Comparison of ENCODE assay signal across 16 cellular contexts in the genomic region with DNA sequence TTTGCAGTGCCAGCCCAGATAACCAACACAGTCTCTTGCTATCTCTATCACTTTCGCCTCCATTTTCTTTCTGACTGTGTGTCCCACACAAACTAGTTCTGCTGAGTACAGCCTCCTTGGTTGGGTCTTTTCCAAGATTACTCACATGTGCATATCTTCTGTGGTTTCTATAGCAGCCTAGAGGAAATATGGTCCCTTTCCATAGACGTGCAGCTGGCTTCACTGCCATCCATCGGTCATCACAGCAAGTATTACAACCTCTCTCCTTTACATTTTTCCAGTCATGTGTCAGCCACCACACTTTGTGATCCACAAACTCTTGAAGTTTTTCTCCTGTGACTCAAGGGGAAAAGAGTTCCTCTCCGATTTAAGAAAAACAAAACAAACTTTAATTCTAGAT.
DNase-seq lines count a peak whose midpoint lies in the region; ATAC-seq and TF ChIP-seq lines count a peak whose summit lies in the region.
"Had no signal": no experiment of that assay in that cellular context is flagged by ENCODE, and none has a peak within 500 bp of the region (broad histone marks: within the 10 kb centered on the region; RNA-seq: fewer than 3 reads in every experiment).

No MANE protein-coding gene starts in this region.

- H3K9me2 ChIP-seq in SK-N-SH = no peaks in the 10 kb centered on the region

- H2AFZ ChIP-seq in SK-N-SH (ENCODE audit: low read depth) = peak overlapping the region; percentile 92

- H3K27ac ChIP-seq in SK-N-SH (ENCODE audit: low read depth in 2 of 2, low read length in 1 of 2) = peak overlapping the region in 1 of 2 experiments; percentile 79; a peak in 2 of 4 replicates
- H3K27ac ChIP-seq: gastrocnemius medialis, HL-60, Peyer's patch had no signal

- peak in 1 of 2 experiments; percentile 59; a peak in 1 of 4 replicates for TF ChIP-seq EP300 in SK-N-SH (IDR thresholded peaks at IDR 0.05; ENCODE audit: borderline replicate concordance in 1 of 2, low read depth in 1 of 2, low read length in 1 of 2)

- no peaks in the 10 kb centered on the region for H3K9me3 ChIP-seq in SK-N-SH
- H3K9me3 ChIP-seq: gastrocnemius medialis, Peyer's patch had no signal

- POLR2A ChIA-PET in SK-N-SH (lab: Yijun Ruan, JAX) = no interaction called here

- no peaks in the 10 kb centered on the region for H3K79me2 ChIP-seq in SK-N-SH (ENCODE audit: insufficient read depth)

- ATAC-seq in HG03439 (IDR thresholded peaks at IDR 0.05; ENCODE audit: unreplicated experiment) = no peak
- ATAC-seq: activated CD8-positive, alpha-beta T cell treated with anti-CD3 and anti-CD28 coated beads, Interleukin-2, amount 10 ng/mL, durations not matched to agents 7 days and 5 days; gastrocnemius medialis had no signal

- H3K4me2 ChIP-seq in SK-N-SH = peak overlapping the region; percentile 39

- CTCF ChIA-PET in SK-N-SH (lab: Yijun Ruan, JAX) = no interaction called here

- peak overlapping the region; percentile 45; the same call in 1 of the 2 replicates for H3K9ac ChIP-seq in SK-N-SH

- TF ChIP-seq CTCF in SK-N-SH (IDR thresholded peaks at IDR 0.05) = peak; percentile 38
- TF ChIP-seq CTCF in retinal pigment epithelial cell (conservative IDR thresholded peaks at IDR 0.05; ENCODE audit: low read depth, low read length) = peak; percentile 8

- DNase-seq in GM04504 (ENCODE audit: low read depth) (peak; percentile 83), SK-N-SH (no peak), fibroblast of peridontal ligament (ENCODE audit: extremely low read depth) (peak; percentile 97), retinal pigment epithelial cell (ENCODE audit: low read depth) (peak; percentile 35), NOMO-1 treated with DMSO at 0.1 percent for 48 hours (lab: John Stamatoyannopoulos, UW; ENCODE audit: unreplicated experiment) (no peak), NCI-H2171 (lab: John Stamatoyannopoulos, UW) (no peak), inferior parietal cortex (ENCODE audit: extremely low spot score) (no peak)
- DNase-seq: activated CD8-positive, alpha-beta T cell treated with anti-CD3 and anti-CD28 coated beads, Interleukin-2, amount 10 ng/mL, durations not matched to agents 7 days and 5 days; activated naive CD4-positive, alpha-beta T cell treated with anti-CD3 and anti-CD28 coated beads, Interleukin-2, amount 10 ng/mL, durations not matched to agents 7 days and 5 days; gastrocnemius medialis; kidney; nephron progenitor cell; Peyer's patch; small intestine had no signal

- H3K4me3 ChIP-seq in SK-N-SH (ENCODE audit: low read depth in 2 of 2, low read length in 1 of 2) = no peak overlapping the region
- H3K4me3 ChIP-seq in retinal pigment epithelial cell (ENCODE audit: low read length) = no peak overlapping the region
- H3K4me3 ChIP-seq: gastrocnemius medialis, Peyer's patch had no signal

- peaks cover 3% of the 10 kb centered on the region for H3F3A ChIP-seq in SK-N-SH (replicated peaks; ENCODE audit: insufficient read depth)

- H3K36me3 ChIP-seq in SK-N-SH (replicated peaks in 1 of 2; ENCODE audit: control insufficient read depth in 1 of 2, insufficient read depth in 2 of 2, low read length in 1 of 2) = no peaks in the 10 kb centered on the region
- H3K36me3 ChIP-seq: gastrocnemius medialis, Peyer's patch had no signal

- no peaks in the 10 kb centered on the region for H4K20me1 ChIP-seq in SK-N-SH (ENCODE audit: insufficient read depth)

- H3K4me1 ChIP-seq in SK-N-SH (ENCODE audit: control insufficient read depth in 1 of 2, insufficient read depth in 2 of 2, low read depth in 1 of 2, low read length in 1 of 2) = peaks cover 0 to 10% of the 10 kb centered on the region in 2 experiments; a peak in 2 of 4 replicates
- H3K4me1 ChIP-seq: gastrocnemius medialis, Peyer's patch had no signal

- no peak for TF ChIP-seq RAD21 in SK-N-SH (IDR thresholded peaks at IDR 0.05; ENCODE audit: low read length)

- no peaks in the 10 kb centered on the region for H3K27me3 ChIP-seq in SK-N-SH (ENCODE audit: insufficient read depth)
- H3K27me3 ChIP-seq: gastrocnemius medialis, Peyer's patch had no signal

- 21% methylated on average over 4 of the region's 4 CpGs for WGBS in SK-N-SH (ENCODE audit: low lambda C conversion rate)

TF ChIP-seq in SK-N-SH, 30 proteins besides CTCF, POLR2A, EP300 and RAD21 (continues in another document):
- no peak for TF ChIP-seq ELF1 (IDR thresholded peaks at IDR 0.05)
- TF ChIP-seq TEAD4 (IDR thresholded peaks at IDR 0.05; ENCODE audit: borderline replicate concordance, insufficient read depth) = no peak
- TF ChIP-seq, protein P1, sequence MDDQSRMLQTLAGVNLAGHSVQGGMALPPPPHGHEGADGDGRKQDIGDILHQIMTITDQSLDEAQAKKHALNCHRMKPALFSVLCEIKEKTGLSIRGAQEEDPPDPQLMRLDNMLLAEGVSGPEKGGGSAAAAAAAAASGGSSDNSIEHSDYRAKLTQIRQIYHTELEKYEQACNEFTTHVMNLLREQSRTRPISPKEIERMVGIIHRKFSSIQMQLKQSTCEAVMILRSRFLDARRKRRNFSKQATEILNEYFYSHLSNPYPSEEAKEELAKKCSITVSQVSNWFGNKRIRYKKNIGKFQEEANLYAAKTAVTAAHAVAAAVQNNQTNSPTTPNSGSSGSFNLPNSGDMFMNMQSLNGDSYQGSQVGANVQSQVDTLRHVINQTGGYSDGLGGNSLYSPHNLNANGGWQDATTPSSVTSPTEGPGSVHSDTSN (IDR thresholded peaks at IDR 0.05) = peak; percentile 59
- TF ChIP-seq, protein P2, sequence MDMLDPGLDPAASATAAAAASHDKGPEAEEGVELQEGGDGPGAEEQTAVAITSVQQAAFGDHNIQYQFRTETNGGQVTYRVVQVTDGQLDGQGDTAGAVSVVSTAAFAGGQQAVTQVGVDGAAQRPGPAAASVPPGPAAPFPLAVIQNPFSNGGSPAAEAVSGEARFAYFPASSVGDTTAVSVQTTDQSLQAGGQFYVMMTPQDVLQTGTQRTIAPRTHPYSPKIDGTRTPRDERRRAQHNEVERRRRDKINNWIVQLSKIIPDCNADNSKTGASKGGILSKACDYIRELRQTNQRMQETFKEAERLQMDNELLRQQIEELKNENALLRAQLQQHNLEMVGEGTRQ (IDR thresholded peaks at IDR 0.05; ENCODE audit: borderline replicate concordance, low read depth, low read length) = no peak
- TF ChIP-seq YY1 (IDR thresholded peaks at IDR 0.05; ENCODE audit: low read depth) = no peak
- peak; percentile 27; the same call in 1 of the 2 replicates for TF ChIP-seq JUND (IDR thresholded peaks at IDR 0.05)
- TF ChIP-seq TAF1 (IDR thresholded peaks at IDR 0.05; ENCODE audit: borderline replicate concordance, low read depth, low read length) = no peak
- TF ChIP-seq, protein P3, sequence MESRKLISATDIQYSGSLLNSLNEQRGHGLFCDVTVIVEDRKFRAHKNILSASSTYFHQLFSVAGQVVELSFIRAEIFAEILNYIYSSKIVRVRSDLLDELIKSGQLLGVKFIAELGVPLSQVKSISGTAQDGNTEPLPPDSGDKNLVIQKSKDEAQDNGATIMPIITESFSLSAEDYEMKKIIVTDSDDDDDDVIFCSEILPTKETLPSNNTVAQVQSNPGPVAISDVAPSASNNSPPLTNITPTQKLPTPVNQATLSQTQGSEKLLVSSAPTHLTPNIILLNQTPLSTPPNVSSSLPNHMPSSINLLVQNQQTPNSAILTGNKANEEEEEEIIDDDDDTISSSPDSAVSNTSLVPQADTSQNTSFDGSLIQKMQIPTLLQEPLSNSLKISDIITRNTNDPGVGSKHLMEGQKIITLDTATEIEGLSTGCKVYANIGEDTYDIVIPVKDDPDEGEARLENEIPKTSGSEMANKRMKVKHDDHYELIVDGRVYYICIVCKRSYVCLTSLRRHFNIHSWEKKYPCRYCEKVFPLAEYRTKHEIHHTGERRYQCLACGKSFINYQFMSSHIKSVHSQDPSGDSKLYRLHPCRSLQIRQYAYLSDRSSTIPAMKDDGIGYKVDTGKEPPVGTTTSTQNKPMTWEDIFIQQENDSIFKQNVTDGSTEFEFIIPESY (IDR thresholded peaks at IDR 0.05; ENCODE audit: borderline replicate concordance, low read depth) = no peak
- TF ChIP-seq SMC3 (IDR thresholded peaks at IDR 0.05; ENCODE audit: low read depth, low read length) = no peak
- TF ChIP-seq, protein P4, sequence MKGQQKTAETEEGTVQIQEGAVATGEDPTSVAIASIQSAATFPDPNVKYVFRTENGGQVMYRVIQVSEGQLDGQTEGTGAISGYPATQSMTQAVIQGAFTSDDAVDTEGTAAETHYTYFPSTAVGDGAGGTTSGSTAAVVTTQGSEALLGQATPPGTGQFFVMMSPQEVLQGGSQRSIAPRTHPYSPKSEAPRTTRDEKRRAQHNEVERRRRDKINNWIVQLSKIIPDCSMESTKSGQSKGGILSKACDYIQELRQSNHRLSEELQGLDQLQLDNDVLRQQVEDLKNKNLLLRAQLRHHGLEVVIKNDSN (IDR thresholded peaks at IDR 0.05; ENCODE audit: borderline replicate concordance, low read depth) = no peak
- TF ChIP-seq SIN3A (IDR thresholded peaks at IDR 0.05; ENCODE audit: borderline replicate concordance, low read depth, low read length) = 0 out of 2 replicates have a peak, but pooled peaks have one; percentile 14
- TF ChIP-seq MEF2A (IDR thresholded peaks at IDR 0.05; ENCODE audit: borderline replicate concordance, low read depth) = no peak
- TF ChIP-seq RXRA (IDR thresholded peaks at IDR 0.05; ENCODE audit: borderline replicate concordance, low read depth) = peak; percentile 54; the same call in 1 of the 2 replicates
- peak; percentile 68 for TF ChIP-seq NFIC (IDR thresholded peaks at IDR 0.05; ENCODE audit: borderline replicate concordance)
- no peak for TF ChIP-seq FOXJ3 (CRISPR knock-in tag; IDR thresholded peaks at IDR 0.05)
- no peak for TF ChIP-seq GABPA (IDR thresholded peaks at IDR 0.05; ENCODE audit: low read depth)
- no peak for TF ChIP-seq RCOR1 (IDR thresholded peaks at IDR 0.05; ENCODE audit: low read length)
- peak; percentile 63 for TF ChIP-seq FOSL2 (IDR thresholded peaks at IDR 0.05; ENCODE audit: borderline replicate concordance, low read depth)
- no peak for TF ChIP-seq GATA2 (CRISPR knock-in tag; IDR thresholded peaks at IDR 0.05)

Comparison
In these comparisons a context has a peak if more than half of its experiments do, and no peak if none do; other contexts are left out.
1. DNase-seq: peak in GM04504 (single experiment), fibroblast of peridontal ligament (single experiment) and retinal pigment epithelial cell (single experiment); none in SK-N-SH (single experiment), NOMO-1 treated with DMSO at 0.1 percent for 48 hours (single experiment), NCI-H2171 (single experiment) and inferior parietal cortex (single experiment).